ENCODE assay signal across 24 cellular contexts in genomic region chr7:121339082-121339481, GRCh38. TPM values are rescaled to one million over a fixed set of nuclear protein-coding genes. Genes with fewer than 3 reads are reported as not detected.
DNase-seq lines count a peak whose midpoint lies in the region; ATAC-seq, FAIRE-seq and TF ChIP-seq lines count a peak whose summit lies in the region.
"Had no signal": no experiment of that assay in that cellular context is flagged by ENCODE, and none has a peak within 500 bp of the region (broad histone marks: within the 10 kb centered on the region; RNA-seq: fewer than 3 reads in every experiment).

No MANE protein-coding gene starts in this region.

- in situ Hi-C loops in K562 (cut with MboI), result no loop called here

- H3K27ac ChIP-seq in HCT116 (ENCODE audit: low read depth, low read length), result 0 out of 2 replicates have a peak overlapping the region, but pooled peaks have one; percentile 19
- no peak overlapping the region for H3K27ac ChIP-seq in K562 (ENCODE audit: extremely low read depth, low read depth, low read length)
- H3K27ac ChIP-seq: Peyer's patch, SJCRH30 had no signal

- POLR2A ChIA-PET in HCT116 (lab: Charles Lee) (no interaction called here), K562 (lab: Yijun Ruan, JAX) (no interaction called here)

- no peak overlapping the region for H3K4me2 ChIP-seq in HCT116 (ENCODE audit: low read length)
- H3K4me2 ChIP-seq in K562 (ENCODE audit: insufficient read depth, low read length), result no peak overlapping the region

- RAD21 ChIA-PET in HCT116 (lab: Charles Lee; ENCODE audit: low non-redundant PET in 1 of 2, low total read pairs in 2 of 2, uncharacterized antibody in 2 of 2, unreplicated experiment in 2 of 2), result no interaction called here

- no peak for TF ChIP-seq POLR2A in HCT116 (IDR thresholded peaks at IDR 0.05; ENCODE audit: borderline replicate concordance, extremely low read depth, insufficient read depth, insufficient read length)
- TF ChIP-seq POLR2A in K562 (conservative IDR thresholded peaks at IDR 0.05), result no peak

- intact Hi-C loops in HCT116 (cut with micrococcal nuclease) (loop anchor here (5.0 to 10.0 kb wide), 2 partner anchors 354 to 387 kb away; partner anchors contain the start of genes CPED1 and ING3), K562 (cut with micrococcal nuclease) (loop anchor here (5.0 to 10.0 kb wide), 5 partner anchors 212 to 656 kb away; partner anchors contain the start of gene CPED1)

- no peaks in the 10 kb centered on the region for H3K4me1 Mint-ChIP-seq in activated naive CD8-positive, alpha-beta T cell treated with anti-CD3 and anti-CD28 coated beads, Interleukin-2, amount 50 U/mL, for 24 hours
- H3K4me1 Mint-ChIP-seq in activated naive CD8-positive, alpha-beta T cell treated with anti-CD3 and anti-CD28 coated beads for 36 hours, result no peaks in the 10 kb centered on the region
- H3K4me1 Mint-ChIP-seq: T-cell had no signal

- no peak overlapping the region for H3K27ac Mint-ChIP-seq in activated naive CD8-positive, alpha-beta T cell treated with anti-CD3 and anti-CD28 coated beads, Interleukin-2, amount 50 U/mL, for 24 hours
- H3K27ac Mint-ChIP-seq in activated naive CD8-positive, alpha-beta T cell treated with anti-CD3 and anti-CD28 coated beads for 36 hours, result no peak overlapping the region
- H3K27ac Mint-ChIP-seq: T-cell had no signal

- H3K4me3 ChIP-seq in HCT116 (replicated peaks in 1 of 2; ENCODE audit: low read depth in 1 of 2, low read length in 2 of 2), result no peak overlapping the region
- no peak overlapping the region for H3K4me3 ChIP-seq in K562
- H3K4me3 ChIP-seq: Peyer's patch, SJCRH30 had no signal

- H3K27me3 ChIP-seq in HCT116 (ENCODE audit: insufficient read depth, low read length) (no peaks in the 10 kb centered on the region), K562 (ENCODE audit: control insufficient read depth in 2 of 2, insufficient read depth in 2 of 2, low read length in 2 of 2) (peaks cover 0 to 15% of the 10 kb centered on the region in 2 experiments; a peak in 2 of 5 replicates)
- H3K27me3 ChIP-seq: Peyer's patch, SJCRH30 had no signal

- H2AFZ ChIP-seq in HCT116 (ENCODE audit: low read depth, low read length, poor library complexity, severe bottlenecking) (no peak overlapping the region), K562 (ENCODE audit: low read depth, low read length) (no peak overlapping the region)

- no peaks in the 10 kb centered on the region for H3K9me3 Mint-ChIP-seq in activated naive CD8-positive, alpha-beta T cell treated with anti-CD3 and anti-CD28 coated beads, Interleukin-2, amount 50 U/mL, for 24 hours
- H3K9me3 Mint-ChIP-seq in activated naive CD8-positive, alpha-beta T cell treated with anti-CD3 and anti-CD28 coated beads for 36 hours, result no peaks in the 10 kb centered on the region
- H3K9me3 Mint-ChIP-seq: T-cell had no signal

- WGBS in K562 (ENCODE audit: insufficient coverage, low coverage, missing lambda C conversion rate), result 19% methylated on average over 5 of the region's 5 CpGs

- H3K79me2 ChIP-seq in HCT116 (ENCODE audit: insufficient read depth, low read length) (peaks cover 60% of the 10 kb centered on the region), K562 (ENCODE audit: control insufficient read depth, insufficient read depth, low read length) (no peaks in the 10 kb centered on the region)

- H3K27me3 Mint-ChIP-seq in activated naive CD8-positive, alpha-beta T cell treated with anti-CD3 and anti-CD28 coated beads, Interleukin-2, amount 50 U/mL, for 24 hours, result peaks cover 13% of the 10 kb centered on the region
- H3K27me3 Mint-ChIP-seq in activated naive CD8-positive, alpha-beta T cell treated with anti-CD3 and anti-CD28 coated beads for 36 hours, result peaks cover 15% of the 10 kb centered on the region

- TF ChIP-seq EP300 in K562 (IDR thresholded peaks at IDR 0.05; ENCODE audit: low read length), result no peak

- no peak for TF ChIP-seq RAD21 in HCT116 (IDR thresholded peaks at IDR 0.05; ENCODE audit: low read depth)
- 0 out of 4 replicates have a peak, but pooled peaks of 1 of the 2 experiments have one; percentile 2 for TF ChIP-seq RAD21 in K562 (CRISPR knock-in tag; conservative IDR thresholded peaks at IDR 0.05 in 1 of 2, IDR thresholded peaks at IDR 0.05 in 1 of 2)

- no peak overlapping the region for H3K4me3 Mint-ChIP-seq in activated naive CD8-positive, alpha-beta T cell treated with anti-CD3 and anti-CD28 coated beads, Interleukin-2, amount 50 U/mL, for 24 hours
- no peak overlapping the region for H3K4me3 Mint-ChIP-seq in activated naive CD8-positive, alpha-beta T cell treated with anti-CD3 and anti-CD28 coated beads for 36 hours
- H3K4me3 Mint-ChIP-seq: T-cell had no signal

- CTCF ChIA-PET in HCT116 (lab: Charles Lee), result no interaction called here
- CTCF ChIA-PET in K562 (lab: Yijun Ruan, JAX; ENCODE audit: low intra/inter-chr PET ratio), result no interaction called here

- H3K9me3 ChIP-seq in HCT116 (ENCODE audit: control insufficient read depth in 1 of 2, insufficient read depth in 1 of 2, low read depth in 1 of 2, low read length in 2 of 2) (no peaks in the 10 kb centered on the region), K562 (replicated peaks; ENCODE audit: control insufficient read depth, insufficient read depth, low read depth, low read length) (no peaks in the 10 kb centered on the region)
- H3K9me3 ChIP-seq: Peyer's patch, SJCRH30 had no signal

- H3K9ac ChIP-seq in HCT116 (ENCODE audit: low read length) (no peak overlapping the region), K562 (ENCODE audit: insufficient read depth in 1 of 2, low read depth in 2 of 2, low read length in 2 of 2) (no peak overlapping the region)

- peaks cover 15% of the 10 kb centered on the region for H3K36me3 Mint-ChIP-seq in activated naive CD8-positive, alpha-beta T cell treated with anti-CD3 and anti-CD28 coated beads, Interleukin-2, amount 50 U/mL, for 24 hours (ENCODE audit: low read depth)
- peaks cover 13% of the 10 kb centered on the region for H3K36me3 Mint-ChIP-seq in activated naive CD8-positive, alpha-beta T cell treated with anti-CD3 and anti-CD28 coated beads for 36 hours

- TF ChIP-seq CTCF in HCT116 (IDR thresholded peaks at IDR 0.05 in 2 of 3, conservative IDR thresholded peaks at IDR 0.05 in 1 of 3; ENCODE audit: borderline replicate concordance in 1 of 3, insufficient read depth in 1 of 3, low read depth in 2 of 3, low read length in 2 of 3) (no peak), K562 (IDR thresholded peaks at IDR 0.05 in 2 of 3, conservative IDR thresholded peaks at IDR 0.05 in 1 of 3; ENCODE audit: insufficient read depth in 2 of 3, low read depth in 1 of 3, low read length in 3 of 3) (no peak)

- H3K9me1 ChIP-seq in K562 (ENCODE audit: control insufficient read depth, insufficient read depth, low read length), result no peaks in the 10 kb centered on the region

- BruUV-seq in HCT116 (replicated peaks; lab: Mats Ljungman, UMichigan) (TSS peak; percentile 1), K562 (replicated peaks; lab: Mats Ljungman, UMichigan) (no TSS peak)

- no peaks in the 10 kb centered on the region for H3K9me2 ChIP-seq in HCT116 (ENCODE audit: insufficient read depth)

- H3K36me3 ChIP-seq in HCT116 (ENCODE audit: control insufficient read depth in 1 of 2, insufficient read depth in 2 of 2, low read length in 2 of 2) (peaks cover 26 to 39% of the 10 kb centered on the region in 2 experiments), K562 (ENCODE audit: control insufficient read depth, insufficient read depth, low read length) (no peaks in the 10 kb centered on the region)
- H3K36me3 ChIP-seq: Peyer's patch, SJCRH30 had no signal

- ATAC-seq in activated naive CD8-positive, alpha-beta T cell treated with anti-CD3 and anti-CD28 coated beads, Interleukin-2, amount 50 U/mL, for 24 hours, result peak; percentile 28
- ATAC-seq in HCT116 (no peak), K562 (peak; percentile 30), HG03342 (IDR thresholded peaks at IDR 0.05; ENCODE audit: unreplicated experiment) (no peak)
- ATAC-seq: T-cell had no signal

- no peak for FAIRE-seq in K562 (lab: Jason Lieb, UNC)
- FAIRE-seq: D721Med had no signal

- H4K20me1 ChIP-seq in HCT116 (ENCODE audit: insufficient read depth), result no peaks in the 10 kb centered on the region
- H4K20me1 ChIP-seq in K562 (replicated peaks; ENCODE audit: control insufficient read depth, insufficient read depth, low read length), result 0 out of 2 replicates have a peak, but pooled peaks cover 3% of the 10 kb centered on the region

- peaks cover 25 to 66% of the 10 kb centered on the region in 2 experiments; a peak in 3 of 4 replicates for H3K4me1 ChIP-seq in HCT116 (ENCODE audit: control insufficient read depth in 1 of 2, insufficient read depth in 2 of 2, low read length in 2 of 2)
- H3K4me1 ChIP-seq in K562 (replicated peaks in 1 of 2; ENCODE audit: control insufficient read depth in 2 of 2, insufficient read depth in 2 of 2, low read length in 2 of 2), result no peaks in the 10 kb centered on the region
- H3K4me1 ChIP-seq: Peyer's patch, SJCRH30 had no signal

- DNase-seq in activated naive CD8-positive, alpha-beta T cell treated with anti-CD3 and anti-CD28 coated beads, Interleukin-2, amount 50 U/mL, for 24 hours, result no peak
- no peak for DNase-seq in activated naive CD8-positive, alpha-beta T cell treated with anti-CD3 and anti-CD28 coated beads for 36 hours
- DNase-seq in HCT116 (ENCODE audit: low read depth, low spot score) (no peak), K562 (ENCODE audit: extremely low read depth in 1 of 4, low spot score in 3 of 4) (no peak), activated gamma-delta T cell (lab: John Stamatoyannopoulos, UW) (no peak), T-helper 9 cell (no peak)
- DNase-seq: 8988T, AML-193, DMS53, EL, GOT3, KBM-7, MM.1S, NCI-H1092, NCI-H1436 treated with DMSO at 0.1 percent for 48 hours, NCI-H1930, NCI-H2227 treated with DMSO at 0.1 percent for 48 hours, NCI-H510A, Peyer's patch, SJCRH30, T-cell had no signal

RNA-seq across cellular contexts. Expression of gene WNT16, which starts 10.3 kb away (rescaled TPM):
- total RNA-seq in activated naive CD8-positive, alpha-beta T cell treated with anti-CD3 and anti-CD28 coated beads for 36 hours, result not detected
- total RNA-seq in HCT116 (2021; ENCODE audit: unreplicated experiment), result 152 TPM
- 89.8 and 100 TPM in 2 replicates for polyA plus RNA-seq in HCT116 (2012)
- not detected in 2 replicates for total RNA-seq in K562 (2011; cell fraction: chromatin; rRNA removed; ENCODE audit: low replicate concordance)
- total RNA-seq in K562 (2011; cell fraction: nucleolus; rRNA removed), result not detected in 2 replicates
- total RNA-seq in K562 (2011; cell fraction: nucleoplasm; rRNA removed), result not detected in 2 replicates
- not detected in 2 replicates for total RNA-seq in K562 (2014; rRNA removed)
- total RNA-seq in K562 (2014; rRNA removed; fragmentation: Illumina TruSeq; extraction: Trizol), result not detected in 2 replicates
- total RNA-seq in K562 (2015; rRNA removed; fragmentation: Illumina TruSeq; extraction: Trizol), result not detected in 2 replicates
- total RNA-seq in K562 (2021), result not detected in 2 replicates
- not detected in 2 replicates for polyA plus RNA-seq in K562 (2011; rRNA removed)
- polyA plus RNA-seq in K562 (2011; cell fraction: cytosol; rRNA removed), result not detected in 2 replicates
- not detected in 2 replicates for polyA plus RNA-seq in K562 (2011; cell fraction: nucleus; rRNA removed)
- polyA plus RNA-seq in K562 (2012), result 0.05 and 0.15 TPM in 2 replicates
- polyA plus RNA-seq in K562 (2014; fragmentation: Illumina TruSeq; extraction: Trizol), result not detected in 2 replicates
- under 1 TPM; 0.06 to 0.07 TPM for polyA plus RNA-seq in K562 (2014; fragmentation: Nextera tagmentation; extraction: Ambion mirVana)
- polyA plus RNA-seq in K562 (2014; rRNA removed), result not detected in 2 replicates
- not detected in 2 replicates for polyA minus RNA-seq in K562 (2011; rRNA and poly(A)+ RNA removed)
- not detected in 2 replicates for polyA minus RNA-seq in K562 (2011; cell fraction: cytosol; rRNA and poly(A)+ RNA removed)
- not detected in 2 replicates for polyA minus RNA-seq in K562 (2011; cell fraction: nucleus; rRNA and poly(A)+ RNA removed)
- total RNA-seq: OCI-LY7, Peyer's patch had no signal

RNA-seq across cellular contexts. Expression of gene FAM3C, which starts 57.0 kb away (rescaled TPM):
- total RNA-seq in activated naive CD8-positive, alpha-beta T cell treated with anti-CD3 and anti-CD28 coated beads for 36 hours, result 10 to 100 TPM; 25.7 to 27.0 TPM
- total RNA-seq in HCT116 (2021; ENCODE audit: unreplicated experiment), result 322 TPM
- 103 and 148 TPM in 2 replicates for polyA plus RNA-seq in HCT116 (2012)
- 26.3 and 87.3 TPM in 2 replicates for total RNA-seq in K562 (2011; cell fraction: chromatin; rRNA removed; ENCODE audit: low replicate concordance)
- 13.7 and 17.5 TPM in 2 replicates for total RNA-seq in K562 (2011; cell fraction: nucleolus; rRNA removed)
- 43.6 and 70.5 TPM in 2 replicates for total RNA-seq in K562 (2011; cell fraction: nucleoplasm; rRNA removed)
- 24.7 and 36.2 TPM in 2 replicates for total RNA-seq in K562 (2014; rRNA removed)
- total RNA-seq in K562 (2014; rRNA removed; fragmentation: Illumina TruSeq; extraction: Trizol), result 30.0 and 34.6 TPM in 2 replicates
- 26.9 and 27.2 TPM in 2 replicates for total RNA-seq in K562 (2015; rRNA removed; fragmentation: Illumina TruSeq; extraction: Trizol)
- total RNA-seq in K562 (2021), result 30.2 and 30.7 TPM in 2 replicates
- polyA plus RNA-seq in K562 (2011; rRNA removed), result 21.2 and 37.2 TPM in 2 replicates
- polyA plus RNA-seq in K562 (2011; cell fraction: cytosol; rRNA removed), result 3.3 and 9.0 TPM in 2 replicates
- 15.5 and 18.9 TPM in 2 replicates for polyA plus RNA-seq in K562 (2011; cell fraction: nucleus; rRNA removed)
- polyA plus RNA-seq in K562 (2012), result 33.9 and 36.5 TPM in 2 replicates
- 33.5 and 40.5 TPM in 2 replicates for polyA plus RNA-seq in K562 (2014; fragmentation: Illumina TruSeq; extraction: Trizol)
- polyA plus RNA-seq in K562 (2014; fragmentation: Nextera tagmentation; extraction: Ambion mirVana), result 10 to 100 TPM; 10.6 to 13.1 TPM
- 36.7 and 42.6 TPM in 2 replicates for polyA plus RNA-seq in K562 (2014; rRNA removed)
- 25.7 and 29.3 TPM in 2 replicates for polyA minus RNA-seq in K562 (2011; rRNA and poly(A)+ RNA removed)
- 5.5 and 7.5 TPM in 2 replicates for polyA minus RNA-seq in K562 (2011; cell fraction: cytosol; rRNA and poly(A)+ RNA removed)
- 38.0 and 55.6 TPM in 2 replicates for polyA minus RNA-seq in K562 (2011; cell fraction: nucleus; rRNA and poly(A)+ RNA removed)

Comparison
In these comparisons a context has a peak if more than half of its experiments do, and no peak if none do; other contexts are left out.
1. ATAC-seq: peak in activated naive CD8-positive, alpha-beta T cell treated with anti-CD3 and anti-CD28 coated beads, Interleukin-2, amount 50 U/mL, for 24 hours (single experiment) and K562 (single experiment); none in HCT116 (single experiment) and HG03342 (single experiment).
2. RNA of gene WNT16, which starts 10.3 kb away (total RNA-seq): 152 TPM in HCT116 (single experiment); not detected in activated naive CD8-positive, alpha-beta T cell treated with anti-CD3 and anti-CD28 coated beads for 36 hours and not detected in K562; every median in the first group is over 100 times any median in the second.